ENCODE assay signal across 13 cellular contexts in the genomic region with DNA sequence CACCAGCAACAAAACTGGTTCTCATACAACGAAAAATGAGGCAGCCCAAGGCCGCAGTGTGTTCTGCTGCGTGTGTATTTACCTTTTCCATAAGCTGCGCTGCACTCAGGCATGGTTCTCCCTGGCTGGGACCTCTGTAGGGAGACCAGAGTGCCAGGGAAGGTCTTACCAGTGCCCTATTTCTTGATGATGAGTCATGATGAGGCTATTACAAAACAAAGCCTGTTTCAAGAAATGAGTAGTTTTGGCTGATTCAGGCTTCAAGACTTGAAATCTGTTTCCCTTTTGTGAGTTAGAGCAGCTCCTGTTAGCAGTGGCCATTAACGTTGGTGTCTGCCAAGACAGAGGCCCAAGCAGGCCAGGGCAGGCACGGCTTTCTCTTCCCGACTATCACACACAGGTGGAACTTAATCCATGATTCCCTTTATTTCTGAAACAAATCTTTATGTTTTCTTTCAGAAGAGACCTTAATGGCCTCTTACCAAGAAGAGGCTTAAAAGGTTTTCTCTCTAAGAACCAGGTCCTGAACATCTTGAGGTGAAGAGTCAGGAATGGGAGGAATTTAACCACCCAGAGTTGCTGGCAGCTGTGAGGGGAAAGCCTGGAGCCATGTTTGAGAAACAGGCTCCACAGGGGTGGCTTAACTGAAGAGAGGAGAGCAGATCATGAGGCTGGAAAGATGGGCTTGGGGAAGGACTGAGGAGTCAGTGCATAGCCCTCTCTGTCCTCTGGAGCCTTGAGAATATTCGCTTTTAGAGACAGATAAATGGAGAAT. TPM values are rescaled to one million over a fixed set of nuclear protein-coding genes. Genes with fewer than 3 reads are reported as not detected.
A peak's percentile ranks its signal among the peaks of the same experiment; 100 is the strongest.
DNase-seq lines count a peak whose midpoint lies in the region; ATAC-seq and TF ChIP-seq lines count a peak whose summit lies in the region.
"Had no signal": no experiment of that assay in that cellular context is flagged by ENCODE, and none has a peak within 500 bp of the region (broad histone marks: within the 10 kb centered on the region; RNA-seq: fewer than 3 reads in every experiment).

No MANE protein-coding gene starts in this region.

- no peak for TF ChIP-seq EP300 in stomach (IDR thresholded peaks at IDR 0.05)

- H3K27ac Mint-ChIP-seq in H9: no peak overlapping the region
- H3K27ac Mint-ChIP-seq: effector memory CD8-positive, alpha-beta T cell had no signal

- DNase-seq in DMS 273 (lab: John Stamatoyannopoulos, UW; ENCODE audit: unreplicated experiment) (peak; percentile 36), DMS 273 treated with DMSO at 0.1 percent for 48 hours (lab: John Stamatoyannopoulos, UW) (no peak), SK-MEL-5 (ENCODE audit: low read depth, low spot score) (peak; percentile 47), fibroblast of peridontal ligament (ENCODE audit: extremely low read depth) (peak; percentile 92), upper lobe of right lung (no peak), H9 (no peak), stomach (no peak)
- DNase-seq: activated CD4-positive, alpha-beta T cell treated with anti-CD3 and anti-CD28 coated beads, Interleukin-2, amount 50 U/mL, for 1 hour; effector memory CD8-positive, alpha-beta T cell; NCI-H2227 treated with DMSO at 0.1 percent for 48 hours had no signal

- peak; percentile 2 for ATAC-seq in upper lobe of right lung
- ATAC-seq in GM18870 (IDR thresholded peaks at IDR 0.05; ENCODE audit: unreplicated experiment): no peak
- ATAC-seq: effector memory CD8-positive, alpha-beta T cell had no signal

- no peak overlapping the region for H3K18ac ChIP-seq in H9 (ENCODE audit: insufficient read length, low read depth, low read length)

- no peak overlapping the region for H2BK20ac ChIP-seq in H9 (ENCODE audit: low read depth, low read length, poor library complexity, severe bottlenecking)

- H2AFZ ChIP-seq in H9 (ENCODE audit: low read length): no peak overlapping the region

- H3K4ac ChIP-seq in H9 (ENCODE audit: low read depth, low read length): no peak overlapping the region

- no peak overlapping the region for H3T11ph ChIP-seq in H9 (ENCODE audit: low read length)

- TF ChIP-seq CTCF in upper lobe of right lung (IDR thresholded peaks at IDR 0.05) (no peak), H9 (conservative IDR thresholded peaks at IDR 0.05) (no peak), stomach (IDR thresholded peaks at IDR 0.05) (no peak)

- intact Hi-C loops in upper lobe of right lung (cut with DNase I): no loop called here
- intact Hi-C loops in stomach (cut with DNase I; ENCODE audit: low total_unique reads): no loop called here

- H3K79me2 ChIP-seq in H9 (ENCODE audit: insufficient read depth, low read length): no peaks in the 10 kb centered on the region

- H3K4me1 Mint-ChIP-seq in H9: peaks cover 32 to 47% of the 10 kb centered on the region in 2 experiments

- no peaks in the 10 kb centered on the region for H3K36me3 ChIP-seq in upper lobe of right lung
- H3K36me3 ChIP-seq in stomach: no peaks in the 10 kb centered on the region

- H3K36me3 Mint-ChIP-seq in H9 (ENCODE audit: insufficient read depth in 1 of 3, low read depth in 3 of 3): no peaks in the 10 kb centered on the region

- H3K9me3 ChIP-seq in upper lobe of right lung (no peaks in the 10 kb centered on the region), H9 (ENCODE audit: control insufficient read depth, low read depth, low read length) (no peaks in the 10 kb centered on the region), stomach (no peaks in the 10 kb centered on the region)

- peaks cover 23% of the 10 kb centered on the region for H3K23me2 ChIP-seq in H9 (ENCODE audit: insufficient read length, low read depth, low read length, poor library complexity, severe bottlenecking)

- H3K9me3 Mint-ChIP-seq in H9: peaks cover 0 to 8% of the 10 kb centered on the region in 2 experiments; a peak in 1 of 5 replicates
- H3K9me3 Mint-ChIP-seq: effector memory CD8-positive, alpha-beta T cell; neural crest cell had no signal

- H3K27ac ChIP-seq in upper lobe of right lung: no peak overlapping the region
- no peak overlapping the region for H3K27ac ChIP-seq in H9 (ENCODE audit: insufficient read length, low read depth, low read length)
- H3K27ac ChIP-seq in stomach: peak overlapping the region in 2 of 5 donors; percentile 26 to 33
- H3K27ac ChIP-seq: 22Rv1 had no signal

- WGBS in H9 (ENCODE audit: extremely low coverage, insufficient read length, low lambda C conversion rate): no CpG with 5 or more reads among the region's 8 CpGs
- WGBS in stomach, 5 donors: 75 to 78% (median 77%) methylated on average over 8 of the region's 8 CpGs

- no peaks in the 10 kb centered on the region for H4K20me1 ChIP-seq in H9 (ENCODE audit: control insufficient read depth, insufficient read depth, insufficient read length)

- H3K9ac ChIP-seq in H9 (ENCODE audit: extremely low read depth, insufficient read length, low read length): no peak overlapping the region

- H3K14ac ChIP-seq in H9 (ENCODE audit: insufficient read depth, low read length): no peak overlapping the region

- H4K91ac ChIP-seq in H9 (ENCODE audit: insufficient read length, low read depth, low read length): no peak overlapping the region

- H3K23ac ChIP-seq in H9 (ENCODE audit: insufficient read length, low read depth, low read length): no peak overlapping the region

- H2BK120ac ChIP-seq in H9 (ENCODE audit: low read depth, low read length, poor library complexity, severe bottlenecking): no peak overlapping the region

- H3K27me3 ChIP-seq in upper lobe of right lung (peaks cover 41% of the 10 kb centered on the region), H9 (ENCODE audit: insufficient read depth, low read length) (peaks cover 72% of the 10 kb centered on the region), stomach (peaks cover 6 to 50% (median 39%) of the 10 kb centered on the region in 3 donors)

- no peak overlapping the region for H2BK15ac ChIP-seq in H9 (ENCODE audit: low read depth, low read length)

- in situ Hi-C loops in SK-MEL-5 (cut with HindIII; ENCODE audit: low pct_unique_long_range_greater_than_20kb, low sequenced_read_pairs): no loop called here

- H2BK12ac ChIP-seq in H9 (ENCODE audit: insufficient read length, low read depth, low read length): no peak overlapping the region

- H4K5ac ChIP-seq in H9 (ENCODE audit: insufficient read length, low read depth, low read length): no peak overlapping the region

- no peak for TF ChIP-seq POLR2A in stomach (IDR thresholded peaks at IDR 0.05)

- peaks cover 29% of the 10 kb centered on the region for H3K4me1 ChIP-seq in upper lobe of right lung
- H3K4me1 ChIP-seq in H9 (ENCODE audit: insufficient read depth, low read length): peaks cover 2% of the 10 kb centered on the region; the same call in 1 of the 2 replicates
- H3K4me1 ChIP-seq in stomach: peaks cover 21 to 40% (median 27%) of the 10 kb centered on the region in 4 donors

- no peak overlapping the region for H4K8ac ChIP-seq in H9 (replicated peaks; ENCODE audit: insufficient read length, low read depth, low read length)

- no peak overlapping the region for H2BK5ac ChIP-seq in H9 (ENCODE audit: insufficient read length, low read length)

- no peak overlapping the region for H3K4me3 Mint-ChIP-seq in H9
- H3K4me3 Mint-ChIP-seq: effector memory CD8-positive, alpha-beta T cell; neural crest cell had no signal

- no peaks in the 10 kb centered on the region for H3K79me1 ChIP-seq in H9 (ENCODE audit: insufficient read depth, low read depth, low read length, poor library complexity, severe bottlenecking)

- H2AK5ac ChIP-seq in H9 (ENCODE audit: insufficient read length, low read length): no peak overlapping the region

- H3K27me3 Mint-ChIP-seq in H9 (ENCODE audit: low read depth): no peaks in the 10 kb centered on the region

- H3K56ac ChIP-seq in H9 (ENCODE audit: insufficient read length, low read depth, low read length): no peak overlapping the region

- no peak overlapping the region for H3K4me2 ChIP-seq in H9 (ENCODE audit: insufficient read depth, insufficient read length, low read length)

- H3K4me3 ChIP-seq in upper lobe of right lung: no peak overlapping the region
- H3K4me3 ChIP-seq in stomach: no peak overlapping the region

RNA-seq across cellular contexts. Expression of a gene that starts 41.4 kb away (rescaled TPM):
- total RNA-seq in SK-MEL-5 (2014; rRNA removed; shearing (Covaris generic)): not detected in 2 replicates
- polyA plus RNA-seq in SK-MEL-5 (2015; cell fraction: cytosol; rRNA removed): not detected in 2 replicates
- not detected in 2 replicates for polyA plus RNA-seq in SK-MEL-5 (2015; cell fraction: nucleus; rRNA removed)
- total RNA-seq in upper lobe of right lung (0.43 TPM), H9 (2021) (not detected in 2 replicates), stomach (not detected)
- under 1 TPM in 1 of 3 donors, not detected in 2; 0.08 TPM for polyA plus RNA-seq in stomach
- total RNA-seq: neural crest cell had no signal

RNA-seq across cellular contexts. Expression of a gene that starts 42.2 kb away (rescaled TPM):
- total RNA-seq in SK-MEL-5 (2014; rRNA removed; shearing (Covaris generic)): not detected in 2 replicates
- not detected in 2 replicates for polyA plus RNA-seq in SK-MEL-5 (2015; cell fraction: cytosol; rRNA removed)
- not detected in 2 replicates for polyA plus RNA-seq in SK-MEL-5 (2015; cell fraction: nucleus; rRNA removed)
- total RNA-seq in upper lobe of right lung (not detected), H9 (2021) (not detected in 2 replicates), stomach (not detected)
- polyA plus RNA-seq in stomach: not detected

RNA-seq across cellular contexts. Expression of a gene that starts 46.4 kb away (rescaled TPM):
- total RNA-seq in SK-MEL-5 (2014; rRNA removed; shearing (Covaris generic)): not detected in 2 replicates
- polyA plus RNA-seq in SK-MEL-5 (2015; cell fraction: cytosol; rRNA removed): not detected in 2 replicates
- not detected in 2 replicates for polyA plus RNA-seq in SK-MEL-5 (2015; cell fraction: nucleus; rRNA removed)
- total RNA-seq in upper lobe of right lung: not detected
- not detected in 2 replicates for total RNA-seq in H9 (2021)
- total RNA-seq in stomach: under 1 TPM in 1 of 5 donors, not detected in 4; 0.55 TPM
- polyA plus RNA-seq in stomach: not detected
- total RNA-seq: neural crest cell had no signal

Comparison
In these comparisons a context has a peak if more than half of its experiments do, and no peak if none do; other contexts are left out.
1. DNase-seq: peak in DMS 273 (single experiment), SK-MEL-5 (single experiment) and fibroblast of peridontal ligament (single experiment); none in DMS 273 treated with DMSO at 0.1 percent for 48 hours (single experiment), upper lobe of right lung (single experiment), H9 (single experiment) and stomach (single experiment).